ENCODE assay signal across 18 cellular contexts in the genomic region with DNA sequence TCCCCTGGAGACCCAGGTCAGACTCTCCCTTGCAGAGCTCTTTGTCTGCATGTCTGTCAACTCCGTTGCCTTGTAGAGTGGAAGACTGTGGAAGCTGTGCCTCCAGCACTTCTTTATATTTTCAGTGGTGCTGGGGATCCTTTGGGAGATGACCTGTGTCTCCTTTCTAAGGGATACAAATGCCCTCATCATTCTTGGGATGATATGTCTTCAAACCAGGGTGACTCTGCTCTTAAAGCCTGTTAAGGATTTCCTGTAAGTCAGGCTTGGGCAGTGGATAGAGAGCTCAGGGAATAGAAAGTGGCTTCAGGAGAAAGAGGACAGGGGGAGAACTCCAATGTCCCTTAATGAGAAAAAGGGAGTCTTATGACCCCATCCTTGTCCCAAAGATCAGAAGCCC. TPM values are rescaled to one million over a fixed set of nuclear protein-coding genes. Genes with fewer than 3 reads are reported as not detected.
DNase-seq lines count a peak whose midpoint lies in the region; ATAC-seq and TF ChIP-seq lines count a peak whose summit lies in the region.
"Had no signal": no experiment of that assay in that cellular context is flagged by ENCODE, and none has a peak within 500 bp of the region (broad histone marks: within the 10 kb centered on the region; RNA-seq: fewer than 3 reads in every experiment).

No MANE protein-coding gene starts in this region.

- intact Hi-C loops in right lobe of liver (cut with DNase I), result no loop called here

- POLR2A ChIA-PET in AG04450 (lab: Yijun Ruan, JAX), result interaction anchor here (0.8 to 2.7 kb wide), 7 partner anchors 12 to 47 kb away, joined by 3 to 12 read pairs (median 6); no protein-coding TSS in a partner anchor

- peak overlapping the region; percentile 97 for H3K27ac ChIP-seq in AG04450 (ENCODE audit: low read depth, low read length)
- H3K27ac ChIP-seq in rectal smooth muscle tissue (ENCODE audit: low read depth, low read length), result peak overlapping the region; percentile 90
- no peak overlapping the region for H3K27ac ChIP-seq in right lobe of liver
- H3K27ac ChIP-seq: heart right ventricle had no signal

- WGBS in right lobe of liver (ENCODE audit: insufficient coverage, low coverage, low lambda C conversion rate, missing lambda C conversion rate), result no CpG with 5 or more reads among the region's 1 CpG

- H3K4me3 ChIP-seq in AG04450 (ENCODE audit: low read depth, low read length) (peak overlapping the region; percentile 89), iPS-15b (ENCODE audit: low read depth, low read length) (peak overlapping the region; percentile 18), rectal smooth muscle tissue (ENCODE audit: low read length) (peak overlapping the region; percentile 94), right lobe of liver (no peak overlapping the region)
- H3K4me3 ChIP-seq: coronary artery, heart right ventricle, mucosa of descending colon had no signal

- CTCF ChIA-PET in AG04450 (lab: Charles Lee), result interaction anchor here (0.8 to 1.6 kb wide), 5 partner anchors 40 to 326 kb away, joined by 3 to 6 read pairs (median 4); no protein-coding TSS in a partner anchor

- H3K9me3 ChIP-seq in AG04450 (ENCODE audit: control insufficient read depth, insufficient read depth, low read length) (no peaks in the 10 kb centered on the region; the same call in 1 of the 2 replicates), iPS-15b (ENCODE audit: control insufficient read depth, insufficient read depth, low read length) (no peaks in the 10 kb centered on the region), right lobe of liver (no peaks in the 10 kb centered on the region)
- H3K9me3 ChIP-seq: heart right ventricle, mucosa of descending colon had no signal

- H3K9ac ChIP-seq in iPS-15b (ENCODE audit: low read depth, low read length) (no peak overlapping the region), rectal smooth muscle tissue (ENCODE audit: low read length) (no peak overlapping the region)

- H3K36me3 ChIP-seq in iPS-15b (ENCODE audit: control insufficient read depth, insufficient read depth, low read length) (no peaks in the 10 kb centered on the region), rectal smooth muscle tissue (ENCODE audit: control insufficient read depth, insufficient read depth, low read length) (no peaks in the 10 kb centered on the region), right lobe of liver (no peaks in the 10 kb centered on the region)
- H3K36me3 ChIP-seq: heart right ventricle had no signal

- no peak for TF ChIP-seq CTCF in AG04450 (IDR thresholded peaks at IDR 0.05; ENCODE audit: low read depth, low read length)
- no peak for TF ChIP-seq CTCF in right lobe of liver (IDR thresholded peaks at IDR 0.05)

- no peak for DNase-seq in AG04450 (ENCODE audit: low read depth, low spot score)
- DNase-seq in NCI-H69 (lab: John Stamatoyannopoulos, UW), result peak; percentile 30
- no peak for DNase-seq in UCSD-AML1 (lab: John Stamatoyannopoulos, UW; ENCODE audit: unreplicated experiment)
- no peak for DNase-seq in right lobe of liver
- DNase-seq in NCI-H1105 (lab: John Stamatoyannopoulos, UW), result no peak
- DNase-seq: activated CD4-positive, CD25-positive, alpha-beta regulatory T cell treated with anti-CD3 and anti-CD28 coated beads, Interleukin-2, amount 50 U/mL, for 72 hours; activated CD8-positive, alpha-beta memory T cell treated with anti-CD3 and anti-CD28 coated beads, Interleukin-2, amount 10 ng/mL, durations not matched to agents 7 days and 5 days; activated naive CD4-positive, alpha-beta T cell; EL; heart right ventricle; kidney glomerular epithelial cell; mucosa of descending colon; T-helper 2 cell had no signal

- H3K27me3 ChIP-seq in AG04450 (ENCODE audit: control insufficient read depth, insufficient read depth, low read length), result no peaks in the 10 kb centered on the region
- peaks cover 100% of the 10 kb centered on the region for H3K27me3 ChIP-seq in iPS-15b (ENCODE audit: control insufficient read depth, insufficient read depth, low read length)
- H3K27me3 ChIP-seq in rectal smooth muscle tissue (ENCODE audit: control insufficient read depth, insufficient read depth, low read length), result no peaks in the 10 kb centered on the region
- H3K27me3 ChIP-seq in right lobe of liver, result peaks cover 0 to 44% of the 10 kb centered on the region in 2 donors

- ATAC-seq in GM18858 (IDR thresholded peaks at IDR 0.05; ENCODE audit: unreplicated experiment) (no peak), right lobe of liver (no peak)
- ATAC-seq: activated CD8-positive, alpha-beta memory T cell treated with anti-CD3 and anti-CD28 coated beads, Interleukin-2, amount 10 ng/mL, durations not matched to agents 7 days and 5 days; heart right ventricle; mucosa of descending colon; stimulated activated effector memory CD8-positive, alpha-beta T cell treated with anti-CD3 and anti-CD28 coated beads, Interleukin-12 subunit alpha, Interleukin-12 subunit beta, amount 100 ng/mL, for 72 hours had no signal

- H3K4me1 ChIP-seq in iPS-15b (ENCODE audit: control insufficient read depth, insufficient read depth, low read length), result peaks cover 2% of the 10 kb centered on the region
- peaks cover 24% of the 10 kb centered on the region for H3K4me1 ChIP-seq in rectal smooth muscle tissue (ENCODE audit: control insufficient read depth, insufficient read depth, low read length)
- peaks cover 0 to 13% (median 4%) of the 10 kb centered on the region in 4 donors for H3K4me1 ChIP-seq in right lobe of liver

- TF ChIP-seq POLR2A in right lobe of liver (IDR thresholded peaks at IDR 0.05), result no peak

RNA-seq across cellular contexts. Expression of a gene that starts 1.5 kb away (rescaled TPM):
- polyA plus RNA-seq in AG04450 (2011; rRNA removed), result 28.3 and 33.0 TPM in 2 replicates
- polyA minus RNA-seq in AG04450 (2011; rRNA and poly(A)+ RNA removed), result 12.3 and 12.5 TPM in 2 replicates
- 1 to 10 TPM in 5 of 6 experiments, under 1 TPM in 1; 0.99 to 3.2 (median 2.6) TPM for total RNA-seq in right lobe of liver

RNA-seq across cellular contexts. Expression of a gene that starts 5.1 kb away (rescaled TPM):
- polyA plus RNA-seq in AG04450 (2011; rRNA removed), result 9.4 and 9.8 TPM in 2 replicates
- polyA minus RNA-seq in AG04450 (2011; rRNA and poly(A)+ RNA removed), result 4.2 and 4.4 TPM in 2 replicates
- under 1 TPM in 5 of 6 experiments, not detected in 1; 0.11 to 0.29 (median 0.19) TPM for total RNA-seq in right lobe of liver

RNA-seq across cellular contexts. Expression of a gene that starts 10.4 kb away (rescaled TPM):
- 5.8 and 6.1 TPM in 2 replicates for polyA plus RNA-seq in AG04450 (2011; rRNA removed)
- 8.2 and 9.9 TPM in 2 replicates for polyA minus RNA-seq in AG04450 (2011; rRNA and poly(A)+ RNA removed)
- total RNA-seq in right lobe of liver, result 1 to 10 TPM in 1 of 6 experiments, under 1 TPM in 5; 0.31 to 1.1 (median 0.68) TPM

RNA-seq across cellular contexts. Expression of a gene that starts 16.3 kb away (rescaled TPM):
- polyA plus RNA-seq in AG04450 (2011; rRNA removed), result 15.4 and 20.4 TPM in 2 replicates
- 9.1 and 12.0 TPM in 2 replicates for polyA minus RNA-seq in AG04450 (2011; rRNA and poly(A)+ RNA removed)
- under 1 TPM; 0.18 to 0.83 (median 0.56) TPM for total RNA-seq in right lobe of liver

RNA-seq across cellular contexts. Expression of a gene that starts 22.3 kb away (rescaled TPM):
- polyA plus RNA-seq in AG04450 (2011; rRNA removed), result 10.1 and 11.3 TPM in 2 replicates
- 2.5 and 2.7 TPM in 2 replicates for polyA minus RNA-seq in AG04450 (2011; rRNA and poly(A)+ RNA removed)
- total RNA-seq in right lobe of liver, result under 1 TPM in 4 of 6 experiments, not detected in 2; 0.16 to 0.79 (median 0.30) TPM

Comparison
In these comparisons a context has a peak if more than half of its experiments do, and no peak if none do; other contexts are left out.
1. H3K27ac ChIP-seq: peak in AG04450 (single experiment) and rectal smooth muscle tissue (single experiment); none in right lobe of liver (0 of 3).
2. H3K4me3 ChIP-seq: peak in AG04450 (single experiment), iPS-15b (single experiment) and rectal smooth muscle tissue (single experiment); none in right lobe of liver (0 of 3).